ENCODE assay signal across 8 cellular contexts in the genomic region with DNA sequence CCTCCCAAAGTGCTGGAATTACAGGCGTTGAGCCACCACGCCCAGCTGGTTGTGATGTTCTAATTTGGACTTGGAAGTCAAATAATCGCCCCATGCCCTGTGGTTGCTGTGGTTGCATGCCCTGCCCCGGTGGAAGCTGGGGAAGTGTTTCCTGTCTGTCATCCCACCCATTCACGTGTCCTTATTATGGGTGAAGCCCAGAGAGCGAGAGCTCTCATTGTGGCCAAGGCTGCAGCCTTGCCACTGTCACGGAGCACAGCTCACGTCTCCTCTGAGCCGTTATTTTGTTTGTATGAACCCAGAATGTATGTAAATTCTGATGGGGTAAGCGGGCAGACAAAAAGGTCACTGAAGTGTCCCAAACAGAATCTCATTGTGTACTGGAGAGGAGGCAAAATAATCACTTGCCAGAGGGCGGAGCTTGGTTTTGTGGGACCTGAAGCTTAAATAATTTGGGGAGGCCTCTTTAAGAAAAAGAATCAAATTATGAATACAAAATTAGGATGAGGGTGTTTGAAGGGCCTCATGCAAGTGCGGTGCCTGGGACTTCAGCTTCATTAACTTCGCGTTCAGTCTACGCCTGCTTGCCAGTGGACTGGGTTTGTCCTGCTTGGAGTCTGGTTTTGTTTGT. TPM values are rescaled to one million over a fixed set of nuclear protein-coding genes. Genes with fewer than 3 reads are reported as not detected.
DNase-seq lines count a peak whose midpoint lies in the region; ATAC-seq, FAIRE-seq and TF ChIP-seq lines count a peak whose summit lies in the region.

No MANE protein-coding gene starts in this region.

- H3K27me3 Mint-ChIP-seq in activated T-cell treated with anti-CD3 and anti-CD28 coated beads, Interleukin-2, amount 50 U/mL, for 72 hours (ENCODE audit: low read depth) = no peaks in the 10 kb centered on the region

- H3K9me3 ChIP-seq in right lobe of liver = no peaks in the 10 kb centered on the region

- H3K27me3 ChIP-seq in right lobe of liver = no peaks in the 10 kb centered on the region

- H3K4me3 Mint-ChIP-seq in activated T-cell treated with anti-CD3 and anti-CD28 coated beads, Interleukin-2, amount 50 U/mL, for 72 hours = peak overlapping the region; percentile 54 to 56

- FAIRE-seq in D721Med (lab: Jason Lieb, UNC) = no peak

- TF ChIP-seq CTCF in right lobe of liver (IDR thresholded peaks at IDR 0.05) (no peak), D721Med (IDR thresholded peaks at IDR 0.05; ENCODE audit: insufficient read depth, missing control alignments) (no peak)

- intact Hi-C loops in right lobe of liver (cut with DNase I) = no loop called here

- 44% methylated on average over 11 of the region's 15 CpGs for WGBS in right lobe of liver (ENCODE audit: insufficient coverage, low coverage, low lambda C conversion rate, missing lambda C conversion rate)

- H3K27ac Mint-ChIP-seq in activated T-cell treated with anti-CD3 and anti-CD28 coated beads, Interleukin-2, amount 50 U/mL, for 72 hours = no peak overlapping the region

- H3K4me3 ChIP-seq in right lobe of liver = no peak overlapping the region

- H3K27ac ChIP-seq in right lobe of liver = no peak overlapping the region

- TF ChIP-seq POLR2A in right lobe of liver (IDR thresholded peaks at IDR 0.05) = no peak

- ATAC-seq in activated T-cell treated with anti-CD3 and anti-CD28 coated beads, Interleukin-2, amount 50 U/mL, for 72 hours (replicated peaks in 1 of 2) = peak; percentile 55 to 66
- ATAC-seq in right lobe of liver (peak in 3 of 4 donors; percentile 28 to 39 (median 30)), HG03378 (IDR thresholded peaks at IDR 0.05; ENCODE audit: unreplicated experiment) (no peak)

- peaks cover 3% of the 10 kb centered on the region in 2 donors for H3K9me3 Mint-ChIP-seq in activated T-cell treated with anti-CD3 and anti-CD28 coated beads, Interleukin-2, amount 50 U/mL, for 72 hours

- H3K4me1 ChIP-seq in right lobe of liver = no peaks in the 10 kb centered on the region

- peaks cover 25% of the 10 kb centered on the region for H3K4me1 Mint-ChIP-seq in activated T-cell treated with anti-CD3 and anti-CD28 coated beads, Interleukin-2, amount 50 U/mL, for 72 hours (ENCODE audit: low read depth)

- H3K36me3 ChIP-seq in right lobe of liver = no peaks in the 10 kb centered on the region

- peaks cover 3 to 10% of the 10 kb centered on the region in 2 donors for H3K36me3 Mint-ChIP-seq in activated T-cell treated with anti-CD3 and anti-CD28 coated beads, Interleukin-2, amount 50 U/mL, for 72 hours (ENCODE audit: insufficient read depth in 2 of 2)

- DNase-seq in CD1c-positive myeloid dendritic cell (ENCODE audit: extremely low spot score) (peak; percentile 62), Kasumi-1 (lab: John Stamatoyannopoulos, UW) (peak; percentile 18 to 51), right lobe of liver (no peak), D721Med (ENCODE audit: insufficient read length, low spot score) (no peak), cerebellar nuclear complex (lab: John Stamatoyannopoulos, UW) (no peak)
- peak; percentile 19 to 33 for DNase-seq in activated T-cell treated with anti-CD3 and anti-CD28 coated beads, Interleukin-2, amount 50 U/mL, for 72 hours
- no peak for DNase-seq in stimulated activated CD4-positive, alpha-beta T cell treated with anti-CD3 and anti-CD28 coated beads, Interleukin-12 subunit alpha, Interleukin-12 subunit beta, amount 100 ng/mL, for 4 hours

RNA-seq across cellular contexts. Expression of gene TREH, which starts 25.8 kb away (rescaled TPM):
- total RNA-seq in activated T-cell treated with anti-CD3 and anti-CD28 coated beads, Interleukin-2, amount 50 U/mL, for 72 hours = not detected
- total RNA-seq in right lobe of liver = 1 to 10 TPM in 4 of 6 experiments, not detected in 2; 2.1 to 5.1 (median 2.9) TPM

Comparison
In these comparisons a context has a peak if more than half of its experiments do, and no peak if none do; other contexts are left out.
1. DNase-seq: peak in CD1c-positive myeloid dendritic cell (single experiment), Kasumi-1 (2 of 2) and activated T-cell treated with anti-CD3 and anti-CD28 coated beads, Interleukin-2, amount 50 U/mL, for 72 hours (2 of 2); none in right lobe of liver (0 of 3), D721Med (single experiment), cerebellar nuclear complex (0 of 2) and stimulated activated CD4-positive, alpha-beta T cell treated with anti-CD3 and anti-CD28 coated beads, Interleukin-12 subunit alpha, Interleukin-12 subunit beta, amount 100 ng/mL, for 4 hours (single experiment).